In the genomic region with DNA sequence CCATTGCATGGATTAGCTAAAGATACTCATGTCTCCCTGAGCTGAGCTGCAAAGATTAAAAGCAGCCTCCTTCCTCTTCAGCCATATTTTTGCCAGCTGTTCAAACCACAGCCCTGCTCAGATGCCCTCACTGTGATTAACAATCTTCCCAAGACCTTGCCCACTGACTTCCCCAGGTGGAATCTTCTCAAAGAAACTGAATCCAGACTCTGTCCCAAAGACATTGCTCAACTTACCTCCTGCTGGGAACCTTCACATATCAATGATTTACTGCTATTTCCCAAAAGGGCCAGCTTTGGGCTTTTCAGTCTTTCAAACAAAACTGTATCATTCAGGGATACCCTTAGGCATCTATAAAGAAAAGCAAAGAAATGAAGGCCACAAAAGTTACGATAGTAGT, we compare ENCODE assay signal across 2 cellular contexts.
TF ChIP-seq lines count a peak whose summit lies in the region.

No MANE protein-coding gene starts in this region.

TF ChIP-seq in HEK293T, 16 proteins besides CTCF, POLR2A, EP300 and RAD21:
- no peak for TF ChIP-seq CTBP1 (IDR thresholded peaks at IDR 0.05; ENCODE audit: borderline replicate concordance)
- TF ChIP-seq, protein P1, sequence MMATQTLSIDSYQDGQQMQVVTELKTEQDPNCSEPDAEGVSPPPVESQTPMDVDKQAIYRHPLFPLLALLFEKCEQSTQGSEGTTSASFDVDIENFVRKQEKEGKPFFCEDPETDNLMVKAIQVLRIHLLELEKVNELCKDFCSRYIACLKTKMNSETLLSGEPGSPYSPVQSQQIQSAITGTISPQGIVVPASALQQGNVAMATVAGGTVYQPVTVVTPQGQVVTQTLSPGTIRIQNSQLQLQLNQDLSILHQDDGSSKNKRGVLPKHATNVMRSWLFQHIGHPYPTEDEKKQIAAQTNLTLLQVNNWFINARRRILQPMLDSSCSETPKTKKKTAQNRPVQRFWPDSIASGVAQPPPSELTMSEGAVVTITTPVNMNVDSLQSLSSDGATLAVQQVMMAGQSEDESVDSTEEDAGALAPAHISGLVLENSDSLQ (IDR thresholded peaks at IDR 0.05) = peak; percentile 72

TF ChIP-seq in K562, 482 proteins besides CTCF, POLR2A, EP300 and RAD21:
- TF ChIP-seq, protein P2, sequence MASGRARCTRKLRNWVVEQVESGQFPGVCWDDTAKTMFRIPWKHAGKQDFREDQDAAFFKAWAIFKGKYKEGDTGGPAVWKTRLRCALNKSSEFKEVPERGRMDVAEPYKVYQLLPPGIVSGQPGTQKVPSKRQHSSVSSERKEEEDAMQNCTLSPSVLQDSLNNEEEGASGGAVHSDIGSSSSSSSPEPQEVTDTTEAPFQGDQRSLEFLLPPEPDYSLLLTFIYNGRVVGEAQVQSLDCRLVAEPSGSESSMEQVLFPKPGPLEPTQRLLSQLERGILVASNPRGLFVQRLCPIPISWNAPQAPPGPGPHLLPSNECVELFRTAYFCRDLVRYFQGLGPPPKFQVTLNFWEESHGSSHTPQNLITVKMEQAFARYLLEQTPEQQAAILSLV (tag; IDR thresholded peaks at IDR 0.05) = no peak
- TF ChIP-seq MEIS2 (IDR thresholded peaks at IDR 0.05; ENCODE audit: partially characterized antibody) (peak; percentile 40), SREBF2 (CRISPR knock-in tag; IDR thresholded peaks at IDR 0.05) (no peak), ZNF780A (CRISPR knock-in tag; IDR thresholded peaks at IDR 0.05) (no peak), SNIP1 (IDR thresholded peaks at IDR 0.05; ENCODE audit: low read depth) (no peak)
- TF ChIP-seq, protein P3, sequence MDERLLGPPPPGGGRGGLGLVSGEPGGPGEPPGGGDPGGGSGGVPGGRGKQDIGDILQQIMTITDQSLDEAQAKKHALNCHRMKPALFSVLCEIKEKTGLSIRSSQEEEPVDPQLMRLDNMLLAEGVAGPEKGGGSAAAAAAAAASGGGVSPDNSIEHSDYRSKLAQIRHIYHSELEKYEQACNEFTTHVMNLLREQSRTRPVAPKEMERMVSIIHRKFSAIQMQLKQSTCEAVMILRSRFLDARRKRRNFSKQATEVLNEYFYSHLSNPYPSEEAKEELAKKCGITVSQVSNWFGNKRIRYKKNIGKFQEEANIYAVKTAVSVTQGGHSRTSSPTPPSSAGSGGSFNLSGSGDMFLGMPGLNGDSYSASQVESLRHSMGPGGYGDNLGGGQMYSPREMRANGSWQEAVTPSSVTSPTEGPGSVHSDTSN (CRISPR knock-in tag; IDR thresholded peaks at IDR 0.05; ENCODE audit: low read depth) = no peak
- TF ChIP-seq, protein P3 (tag; conservative IDR thresholded peaks at IDR 0.05; ENCODE audit: low read depth) = peak; percentile 18; the same call in 1 of the 2 replicates
- TF ChIP-seq, protein P4, sequence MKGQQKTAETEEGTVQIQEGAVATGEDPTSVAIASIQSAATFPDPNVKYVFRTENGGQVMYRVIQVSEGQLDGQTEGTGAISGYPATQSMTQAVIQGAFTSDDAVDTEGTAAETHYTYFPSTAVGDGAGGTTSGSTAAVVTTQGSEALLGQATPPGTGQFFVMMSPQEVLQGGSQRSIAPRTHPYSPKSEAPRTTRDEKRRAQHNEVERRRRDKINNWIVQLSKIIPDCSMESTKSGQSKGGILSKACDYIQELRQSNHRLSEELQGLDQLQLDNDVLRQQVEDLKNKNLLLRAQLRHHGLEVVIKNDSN (CRISPR knock-in tag; IDR thresholded peaks at IDR 0.05) = no peak
